19 cellular contexts compared by ENCODE assay signal in genomic region chr22:21632931-21633330, GRCh38. TPM values are rescaled to one million over a fixed set of nuclear protein-coding genes. Genes with fewer than 3 reads are reported as not detected.
A peak's percentile ranks its signal among the peaks of the same experiment; 100 is the strongest.
DNase-seq lines count a peak whose midpoint lies in the region; ATAC-seq, FAIRE-seq and TF ChIP-seq lines count a peak whose summit lies in the region.
"Had no signal": no experiment of that assay in that cellular context is flagged by ENCODE, and none has a peak within 500 bp of the region (broad histone marks: within the 10 kb centered on the region; RNA-seq: fewer than 3 reads in every experiment).

No MANE protein-coding gene starts in this region.

- intact Hi-C loops in K562 (cut with micrococcal nuclease) = loop anchor here (1.0 to 10.0 kb wide), 3 partner anchors 8 to 922 kb away; partner anchors contain the start of gene PRAME
- intact Hi-C loops in upper lobe of right lung (cut with DNase I) = no loop called here
- intact Hi-C loops in activated CD4-positive, alpha-beta T cell treated with anti-CD3 and anti-CD28 coated beads for 36 hours (cut with DNase I, micrococcal nuclease) = no loop called here

- TF ChIP-seq CTCF in DOHH2 (IDR thresholded peaks at IDR 0.05; ENCODE audit: low read depth, low read length, poor library complexity, severe bottlenecking) (no peak), K562 (IDR thresholded peaks at IDR 0.05 in 2 of 3, conservative IDR thresholded peaks at IDR 0.05 in 1 of 3; ENCODE audit: insufficient read depth in 2 of 3, low read depth in 1 of 3, low read length in 3 of 3) (no peak), osteoblast (IDR thresholded peaks at IDR 0.05; ENCODE audit: extremely low read depth, low read depth, low read length) (no peak), upper lobe of right lung (IDR thresholded peaks at IDR 0.05) (no peak)

- H3K9me2 ChIP-seq in DOHH2 (replicated peaks; ENCODE audit: control insufficient read depth, low read length) = no peaks in the 10 kb centered on the region

- peaks cover 0 to 9% (median 3%) of the 10 kb centered on the region in 3 donors for H3K36me3 Mint-ChIP-seq in CD8-positive, alpha-beta memory T cell
- peaks cover 7% of the 10 kb centered on the region for H3K36me3 Mint-ChIP-seq in activated CD4-positive, alpha-beta T cell treated with anti-CD3 and anti-CD28 coated beads for 36 hours (ENCODE audit: low read depth)

- TF ChIP-seq RAD21 in K562 (CRISPR knock-in tag; conservative IDR thresholded peaks at IDR 0.05 in 1 of 2, IDR thresholded peaks at IDR 0.05 in 1 of 2) = no peak

- in situ Hi-C loops in K562 (cut with MboI) = loop anchor here (25.0 kb wide), 1 partner anchor 496 kb away; no protein-coding TSS in a partner anchor
- in situ Hi-C loops in KBM-7 (cut with MboI; ENCODE audit: low pct_unique_long_range_greater_than_20kb, low sequenced_read_pairs) = no loop called here

- TSS peak; percentile 45 for BruUV-seq in K562 (replicated peaks; lab: Mats Ljungman, UMichigan)

- H3K4me1 Mint-ChIP-seq in CD8-positive, alpha-beta memory T cell = peaks cover 13 to 26% (median 14%) of the 10 kb centered on the region in 3 donors
- H3K4me1 Mint-ChIP-seq in activated CD4-positive, alpha-beta T cell treated with anti-CD3 and anti-CD28 coated beads for 36 hours = peaks cover 17% of the 10 kb centered on the region

- H3K9ac ChIP-seq in K562 (ENCODE audit: insufficient read depth in 1 of 2, low read depth in 2 of 2, low read length in 2 of 2) = peak overlapping the region; percentile 31 to 79
- H3K9ac ChIP-seq: BLaER1 treated with 17β-estradiol and CSF1 and Interleukin-3, amounts not matched to agents 10 nM and 100 nM had no signal

- H3K27ac Mint-ChIP-seq in CD8-positive, alpha-beta memory T cell = peak overlapping the region in 3 of 8 donors; percentile 36 to 87 (median 38)
- H3K27ac Mint-ChIP-seq in activated CD4-positive, alpha-beta T cell treated with anti-CD3 and anti-CD28 coated beads for 36 hours = no peak overlapping the region
- H3K27ac Mint-ChIP-seq: H9 had no signal

- TF ChIP-seq POLR2A in K562 (conservative IDR thresholded peaks at IDR 0.05) = no peak

- WGBS in K562 (ENCODE audit: insufficient coverage, low coverage, missing lambda C conversion rate) = 67% methylated on average over 18 of the region's 18 CpGs

- H3K4me3 ChIP-seq in CD8-positive, alpha-beta memory T cell (ENCODE audit: low read length) = no peak overlapping the region
- no peak overlapping the region for H3K4me3 ChIP-seq in DOHH2 (ENCODE audit: low read length)
- H3K4me3 ChIP-seq in K562 = peak overlapping the region; percentile 8
- no peak overlapping the region for H3K4me3 ChIP-seq in osteoblast (ENCODE audit: insufficient read depth, low read length)
- H3K4me3 ChIP-seq in upper lobe of right lung = no peak overlapping the region
- H3K4me3 ChIP-seq: BLaER1 treated with 17β-estradiol and CSF1 and Interleukin-3, amounts not matched to agents 10 nM and 100 nM had no signal

- H3K4me1 ChIP-seq in CD8-positive, alpha-beta memory T cell (ENCODE audit: insufficient read depth, low read length) = peaks cover 22% of the 10 kb centered on the region
- H3K4me1 ChIP-seq in DOHH2 (ENCODE audit: control insufficient read depth, low read length) (peaks cover 32% of the 10 kb centered on the region), K562 (replicated peaks in 1 of 2; ENCODE audit: control insufficient read depth in 2 of 2, insufficient read depth in 2 of 2, low read length in 2 of 2) (peaks cover 35 to 82% of the 10 kb centered on the region in 2 experiments), osteoblast (ENCODE audit: insufficient read depth, low read length) (peaks cover 4% of the 10 kb centered on the region), upper lobe of right lung (peaks cover 3% of the 10 kb centered on the region)

- H3K9me3 Mint-ChIP-seq in CD8-positive, alpha-beta memory T cell = no peaks in the 10 kb centered on the region
- no peaks in the 10 kb centered on the region for H3K9me3 Mint-ChIP-seq in activated CD4-positive, alpha-beta T cell treated with anti-CD3 and anti-CD28 coated beads for 36 hours (ENCODE audit: low read depth)
- H3K9me3 Mint-ChIP-seq: H9 had no signal

- H3K4me3 Mint-ChIP-seq in CD8-positive, alpha-beta memory T cell = no peak overlapping the region
- no peak overlapping the region for H3K4me3 Mint-ChIP-seq in activated CD4-positive, alpha-beta T cell treated with anti-CD3 and anti-CD28 coated beads for 36 hours
- H3K4me3 Mint-ChIP-seq: H9 had no signal

- 0 out of 2 replicates have a peak, but pooled peaks cover 3% of the 10 kb centered on the region for H4K20me1 ChIP-seq in DOHH2 (ENCODE audit: control insufficient read depth, insufficient read depth, low read depth, low read length)
- no peaks in the 10 kb centered on the region for H4K20me1 ChIP-seq in K562 (replicated peaks; ENCODE audit: control insufficient read depth, insufficient read depth, low read length)
- peaks cover 6% of the 10 kb centered on the region for H4K20me1 ChIP-seq in osteoblast (ENCODE audit: insufficient read depth, low read length)

- CTCF ChIA-PET in CD8-positive, alpha-beta memory T cell (lab: Charles Lee) = interaction anchor here (5.7 to 6.3 kb wide), 2 partner anchors 8 to 14 kb away, joined by 35 to 99 read pairs; partner anchors contain the start of gene SDF2L1
- CTCF ChIA-PET in K562 (lab: Yijun Ruan, JAX; ENCODE audit: low intra/inter-chr PET ratio) = interaction anchor here (0.6 to 5.9 kb wide), 3 partner anchors 10 to 453 kb away, joined by 3 to 99 read pairs (median 3); partner anchors contain the start of gene SDF2L1
- CTCF ChIA-PET in activated CD4-positive, alpha-beta T cell treated with anti-CD3 and anti-CD28 coated beads for 36 hours (lab: Charles Lee) = interaction anchor here (10.9 kb wide), 1 partner anchor 10 kb away, joined by 209 read pairs; the partner anchor contains the start of gene SDF2L1

- 0 out of 2 replicates have a peak overlapping the region, but pooled peaks have one; percentile 19 for H3K4me2 ChIP-seq in DOHH2 (ENCODE audit: low read length)
- H3K4me2 ChIP-seq in K562 (ENCODE audit: insufficient read depth, low read length) = peak overlapping the region; percentile 77
- no peak overlapping the region for H3K4me2 ChIP-seq in osteoblast (ENCODE audit: insufficient read depth, low read length)
- H3K4me2 ChIP-seq: BLaER1 treated with 17β-estradiol and CSF1 and Interleukin-3, amounts not matched to agents 10 nM and 100 nM had no signal

- ATAC-seq in K562 = no peak
- ATAC-seq in upper lobe of right lung = no peak
- no peak for ATAC-seq in activated CD4-positive, alpha-beta T cell treated with anti-CD3 and anti-CD28 coated beads for 36 hours

- H3K36me3 ChIP-seq in CD8-positive, alpha-beta memory T cell (ENCODE audit: insufficient read depth, low read length) = peaks cover 5% of the 10 kb centered on the region
- peaks cover 17% of the 10 kb centered on the region for H3K36me3 ChIP-seq in DOHH2 (ENCODE audit: control insufficient read depth, low read length)
- peaks cover 16% of the 10 kb centered on the region for H3K36me3 ChIP-seq in K562 (ENCODE audit: control insufficient read depth, insufficient read depth, low read length)
- no peaks in the 10 kb centered on the region for H3K36me3 ChIP-seq in osteoblast (ENCODE audit: insufficient read depth, low read length)
- no peaks in the 10 kb centered on the region for H3K36me3 ChIP-seq in upper lobe of right lung

- H2AFZ ChIP-seq in K562 (ENCODE audit: low read depth, low read length) (peak overlapping the region; percentile 88), osteoblast (ENCODE audit: low read length) (no peak overlapping the region)

- H3K9me3 ChIP-seq in CD8-positive, alpha-beta memory T cell (ENCODE audit: low read length) = no peaks in the 10 kb centered on the region
- H3K9me3 ChIP-seq in DOHH2 (ENCODE audit: control insufficient read depth, insufficient read depth, low read length) (no peaks in the 10 kb centered on the region; the same call in 1 of the 2 replicates), K562 (replicated peaks; ENCODE audit: control insufficient read depth, insufficient read depth, low read depth, low read length) (no peaks in the 10 kb centered on the region), osteoblast (ENCODE audit: low read depth, low read length) (no peaks in the 10 kb centered on the region), upper lobe of right lung (no peaks in the 10 kb centered on the region)

- H3K27me3 Mint-ChIP-seq in CD8-positive, alpha-beta memory T cell = no peaks in the 10 kb centered on the region
- no peaks in the 10 kb centered on the region for H3K27me3 Mint-ChIP-seq in activated CD4-positive, alpha-beta T cell treated with anti-CD3 and anti-CD28 coated beads for 36 hours
- H3K27me3 Mint-ChIP-seq: CD4-positive, CD25-positive, alpha-beta regulatory T cell had no signal

- H3K27ac ChIP-seq in CD8-positive, alpha-beta memory T cell (ENCODE audit: low read depth, low read length) = peak overlapping the region; percentile 51
- H3K27ac ChIP-seq in DOHH2 (ENCODE audit: low read depth, low read length) = no peak overlapping the region
- H3K27ac ChIP-seq in K562 (ENCODE audit: extremely low read depth, low read depth, low read length) = peak overlapping the region; percentile 10
- H3K27ac ChIP-seq in osteoblast (ENCODE audit: low read depth, low read length) = no peak overlapping the region
- no peak overlapping the region for H3K27ac ChIP-seq in upper lobe of right lung
- H3K27ac ChIP-seq: BLaER1 treated with 17β-estradiol and CSF1 and Interleukin-3, amounts not matched to agents 10 nM and 100 nM had no signal

- peaks cover 9% of the 10 kb centered on the region for H3K9me1 ChIP-seq in K562 (ENCODE audit: control insufficient read depth, insufficient read depth, low read length)

- peaks cover 20% of the 10 kb centered on the region for H3K79me2 ChIP-seq in DOHH2 (ENCODE audit: control insufficient read depth, low read length)
- peaks cover 29% of the 10 kb centered on the region for H3K79me2 ChIP-seq in K562 (ENCODE audit: control insufficient read depth, insufficient read depth, low read length)
- H3K79me2 ChIP-seq in osteoblast (ENCODE audit: insufficient read depth, low read length) = peaks cover 18% of the 10 kb centered on the region

- no peak for FAIRE-seq in K562 (lab: Jason Lieb, UNC)
- FAIRE-seq: G401.6, GM12892, GM19239 had no signal

- no peak for TF ChIP-seq EP300 in K562 (IDR thresholded peaks at IDR 0.05; ENCODE audit: low read length)

- no peak for DNase-seq in CD8-positive, alpha-beta memory T cell
- DNase-seq in K562 (ENCODE audit: extremely low read depth in 1 of 4, low spot score in 3 of 4) (no peak), osteoblast (ENCODE audit: insufficient read length, low spot score, missing footprints) (peak; percentile 54), KBM-7 (no peak), upper lobe of right lung (no peak)
- no peak for DNase-seq in activated CD4-positive, alpha-beta T cell treated with anti-CD3 and anti-CD28 coated beads for 36 hours
- DNase-seq: Calu3, DMS 273 treated with DMSO at 0.1 percent for 48 hours, EL, GOT3, KG1 had no signal

- H3F3A ChIP-seq in DOHH2 (ENCODE audit: control insufficient read depth, insufficient read depth) = peaks cover 8% of the 10 kb centered on the region; the same call in 1 of the 2 replicates

- POLR2A ChIA-PET in CD8-positive, alpha-beta memory T cell (lab: Charles Lee) = interaction anchor here (1.2 kb wide), 1 partner anchor 10 kb away, joined by 8 read pairs; the partner anchor contains the start of gene SDF2L1
- POLR2A ChIA-PET in K562 (lab: Yijun Ruan, JAX) = interaction anchor here (0.6 to 76.8 kb wide), 13 partner anchors 13 to 1251 kb away, joined by 3 to 4622 read pairs (median 5); partner anchors contain the start of genes CCDC116, PPIL2, SDF2L1 and YDJC
- POLR2A ChIA-PET in activated CD4-positive, alpha-beta T cell treated with anti-CD3 and anti-CD28 coated beads for 36 hours (lab: Charles Lee) = interaction anchor here (3.2 kb wide), 1 partner anchor 9 kb away, joined by 21 read pairs; the partner anchor contains the start of gene SDF2L1

- no peaks in the 10 kb centered on the region for H3K27me3 ChIP-seq in CD8-positive, alpha-beta memory T cell (ENCODE audit: insufficient read depth, low read length, poor library complexity, severe bottlenecking)
- H3K27me3 ChIP-seq in DOHH2 (ENCODE audit: control insufficient read depth, low read length) (no peaks in the 10 kb centered on the region), K562 (ENCODE audit: control insufficient read depth in 2 of 2, insufficient read depth in 2 of 2, low read length in 2 of 2) (no peaks in the 10 kb centered on the region), osteoblast (ENCODE audit: insufficient read depth, low read length) (no peaks in the 10 kb centered on the region), upper lobe of right lung (no peaks in the 10 kb centered on the region)
- H3K27me3 ChIP-seq: BLaER1 treated with 17β-estradiol and CSF1 and Interleukin-3, amounts not matched to agents 10 nM and 100 nM had no signal

RNA-seq across cellular contexts. Expression of gene CCDC116, which starts 0.4 kb away (rescaled TPM):
- under 1 TPM; 0.48 to 0.51 TPM for total RNA-seq in CD8-positive, alpha-beta memory T cell
- polyA plus RNA-seq in CD8-positive, alpha-beta memory T cell = not detected
- 11.2 and 34.3 TPM in 2 replicates for total RNA-seq in K562 (2011; cell fraction: chromatin; rRNA removed; ENCODE audit: low replicate concordance)
- total RNA-seq in K562 (2011; cell fraction: nucleolus; rRNA removed) = 28.7 and 33.9 TPM in 2 replicates
- total RNA-seq in K562 (2011; cell fraction: nucleoplasm; rRNA removed) = 18.1 and 19.5 TPM in 2 replicates
- total RNA-seq in K562 (2014; rRNA removed) = 9.3 and 13.6 TPM in 2 replicates
- total RNA-seq in K562 (2014; rRNA removed; fragmentation: Illumina TruSeq; extraction: Trizol) = 2.1 and 2.8 TPM in 2 replicates
- total RNA-seq in K562 (2015; rRNA removed; fragmentation: Illumina TruSeq; extraction: Trizol) = 4.7 and 5.2 TPM in 2 replicates
- 11.3 and 15.6 TPM in 2 replicates for total RNA-seq in K562 (2021)
- 1.6 and 2.1 TPM in 2 replicates for polyA plus RNA-seq in K562 (2011; rRNA removed)
- polyA plus RNA-seq in K562 (2011; cell fraction: cytosol; rRNA removed) = 1.8 and 5.8 TPM in 2 replicates
- 6.5 and 19.5 TPM in 2 replicates for polyA plus RNA-seq in K562 (2011; cell fraction: nucleus; rRNA removed)
- polyA plus RNA-seq in K562 (2012) = 5.2 and 6.4 TPM in 2 replicates
- polyA plus RNA-seq in K562 (2014; fragmentation: Illumina TruSeq; extraction: Trizol) = 6.3 and 8.9 TPM in 2 replicates
- polyA plus RNA-seq in K562 (2014; fragmentation: Nextera tagmentation; extraction: Ambion mirVana) = 1 to 10 TPM; 1.6 to 2.3 TPM
- polyA plus RNA-seq in K562 (2014; rRNA removed) = 7.1 and 8.6 TPM in 2 replicates
- polyA minus RNA-seq in K562 (2011; rRNA and poly(A)+ RNA removed) = 1.3 and 1.8 TPM in 2 replicates
- polyA minus RNA-seq in K562 (2011; cell fraction: cytosol; rRNA and poly(A)+ RNA removed) = 1.5 and 3.9 TPM in 2 replicates
- polyA minus RNA-seq in K562 (2011; cell fraction: nucleus; rRNA and poly(A)+ RNA removed) = 8.3 and 12.3 TPM in 2 replicates
- total RNA-seq in osteoblast = 0.29 and 0.36 TPM in 2 replicates
- total RNA-seq in upper lobe of right lung = 0.69 TPM
- under 1 TPM; 0.23 to 0.33 TPM for total RNA-seq in activated CD4-positive, alpha-beta T cell treated with anti-CD3 and anti-CD28 coated beads for 36 hours
- total RNA-seq: Calu3; CD4-positive, CD25-positive, alpha-beta regulatory T cell; HT1080 had no signal
- polyA plus RNA-seq: CD4-positive, CD25-positive, alpha-beta regulatory T cell had no signal

RNA-seq across cellular contexts. Expression of gene YDJC, which starts 3.1 kb away (rescaled TPM):
- total RNA-seq in CD8-positive, alpha-beta memory T cell = 10 to 100 TPM; 75.2 to 79.0 TPM
- polyA plus RNA-seq in CD8-positive, alpha-beta memory T cell = 61.1 TPM
- 121 and 504 TPM in 2 replicates for total RNA-seq in K562 (2011; cell fraction: chromatin; rRNA removed; ENCODE audit: low replicate concordance)
- total RNA-seq in K562 (2011; cell fraction: nucleolus; rRNA removed) = 857 and 885 TPM in 2 replicates
- 325 and 370 TPM in 2 replicates for total RNA-seq in K562 (2011; cell fraction: nucleoplasm; rRNA removed)
- total RNA-seq in K562 (2014; rRNA removed) (871 and 1,007 TPM in 2 replicates), K562 (2014; rRNA removed; fragmentation: Illumina TruSeq; extraction: Trizol) (69.0 and 87.5 TPM in 2 replicates), K562 (2015; rRNA removed; fragmentation: Illumina TruSeq; extraction: Trizol) (164 and 196 TPM in 2 replicates), K562 (2021) (626 and 641 TPM in 2 replicates), osteoblast (15.6 and 25.0 TPM in 2 replicates), upper lobe of right lung (13.9 TPM)
- polyA plus RNA-seq in K562 (2011; rRNA removed) (203 and 277 TPM in 2 replicates), K562 (2014; fragmentation: Illumina TruSeq; extraction: Trizol) (106 and 159 TPM in 2 replicates), K562 (2014; fragmentation: Nextera tagmentation; extraction: Ambion mirVana) (10 to 100 TPM; 13.5 to 23.5 TPM), K562 (2014; rRNA removed) (707 and 732 TPM in 2 replicates)
- 382 and 1,449 TPM in 2 replicates for polyA plus RNA-seq in K562 (2011; cell fraction: cytosol; rRNA removed)
- polyA plus RNA-seq in K562 (2011; cell fraction: nucleus; rRNA removed) = 629 and 1,089 TPM in 2 replicates
- polyA plus RNA-seq in K562 (2012) = 282 and 288 TPM in 2 replicates
- polyA minus RNA-seq in K562 (2011; rRNA and poly(A)+ RNA removed) = 35.0 and 44.2 TPM in 2 replicates
- polyA minus RNA-seq in K562 (2011; cell fraction: cytosol; rRNA and poly(A)+ RNA removed) = 212 and 264 TPM in 2 replicates
- polyA minus RNA-seq in K562 (2011; cell fraction: nucleus; rRNA and poly(A)+ RNA removed) = 294 and 313 TPM in 2 replicates
- 10 to 100 TPM; 43.4 to 54.0 TPM for total RNA-seq in activated CD4-positive, alpha-beta T cell treated with anti-CD3 and anti-CD28 coated beads for 36 hours

RNA-seq across cellular contexts. Expression of gene SDF2L1, which starts 9.2 kb away (rescaled TPM):
- 10 to 100 TPM; 71.5 to 74.7 TPM for total RNA-seq in CD8-positive, alpha-beta memory T cell
- 99.6 TPM for polyA plus RNA-seq in CD8-positive, alpha-beta memory T cell
- 72.2 and 221 TPM in 2 replicates for total RNA-seq in K562 (2011; cell fraction: chromatin; rRNA removed; ENCODE audit: low replicate concordance)
- 489 and 555 TPM in 2 replicates for total RNA-seq in K562 (2011; cell fraction: nucleolus; rRNA removed)
- 263 and 279 TPM in 2 replicates for total RNA-seq in K562 (2011; cell fraction: nucleoplasm; rRNA removed)
- total RNA-seq in K562 (2014; rRNA removed) (894 and 989 TPM in 2 replicates), K562 (2014; rRNA removed; fragmentation: Illumina TruSeq; extraction: Trizol) (41.9 and 82.9 TPM in 2 replicates), K562 (2015; rRNA removed; fragmentation: Illumina TruSeq; extraction: Trizol) (135 and 153 TPM in 2 replicates), K562 (2021) (551 and 557 TPM in 2 replicates), osteoblast (10.5 and 13.3 TPM in 2 replicates), upper lobe of right lung (41.3 TPM)
- polyA plus RNA-seq in K562 (2011; rRNA removed) (124 and 218 TPM in 2 replicates), K562 (2014; fragmentation: Illumina TruSeq; extraction: Trizol) (33.8 and 82.2 TPM in 2 replicates), K562 (2014; fragmentation: Nextera tagmentation; extraction: Ambion mirVana) (10 to 100 TPM; 15.1 to 34.8 TPM), K562 (2014; rRNA removed) (666 and 827 TPM in 2 replicates)
- 273 and 603 TPM in 2 replicates for polyA plus RNA-seq in K562 (2011; cell fraction: cytosol; rRNA removed)
- 110 and 123 TPM in 2 replicates for polyA plus RNA-seq in K562 (2011; cell fraction: nucleus; rRNA removed)
- polyA plus RNA-seq in K562 (2012) = 384 and 632 TPM in 2 replicates
- 50.1 and 80.5 TPM in 2 replicates for polyA minus RNA-seq in K562 (2011; rRNA and poly(A)+ RNA removed)
- polyA minus RNA-seq in K562 (2011; cell fraction: cytosol; rRNA and poly(A)+ RNA removed) = 107 and 114 TPM in 2 replicates
- 37.7 and 69.6 TPM in 2 replicates for polyA minus RNA-seq in K562 (2011; cell fraction: nucleus; rRNA and poly(A)+ RNA removed)
- 10 to 100 TPM; 13.7 to 32.8 TPM for total RNA-seq in activated CD4-positive, alpha-beta T cell treated with anti-CD3 and anti-CD28 coated beads for 36 hours

RNA-seq across cellular contexts. Expression of gene PPIL2, which starts 32.9 kb away (rescaled TPM):
- 10 to 100 TPM; 42.4 to 47.3 TPM for total RNA-seq in CD8-positive, alpha-beta memory T cell
- 38.7 TPM for polyA plus RNA-seq in CD8-positive, alpha-beta memory T cell
- total RNA-seq in K562 (2011; cell fraction: chromatin; rRNA removed; ENCODE audit: low replicate concordance) = 1,132 and 1,539 TPM in 2 replicates
- total RNA-seq in K562 (2011; cell fraction: nucleolus; rRNA removed) = 736 and 826 TPM in 2 replicates
- total RNA-seq in K562 (2011; cell fraction: nucleoplasm; rRNA removed) = 718 and 814 TPM in 2 replicates
- total RNA-seq in K562 (2014; rRNA removed) = 174 and 195 TPM in 2 replicates
- 104 and 115 TPM in 2 replicates for total RNA-seq in K562 (2014; rRNA removed; fragmentation: Illumina TruSeq; extraction: Trizol)
- total RNA-seq in K562 (2015; rRNA removed; fragmentation: Illumina TruSeq; extraction: Trizol) = 170 and 172 TPM in 2 replicates
- 251 and 267 TPM in 2 replicates for total RNA-seq in K562 (2021)
- polyA plus RNA-seq in K562 (2011; rRNA removed) = 193 and 247 TPM in 2 replicates
- polyA plus RNA-seq in K562 (2011; cell fraction: cytosol; rRNA removed) = 143 and 211 TPM in 2 replicates
- polyA plus RNA-seq in K562 (2011; cell fraction: nucleus; rRNA removed) = 801 and 951 TPM in 2 replicates
- polyA plus RNA-seq in K562 (2012) = 185 and 193 TPM in 2 replicates
- 250 and 261 TPM in 2 replicates for polyA plus RNA-seq in K562 (2014; fragmentation: Illumina TruSeq; extraction: Trizol)
- polyA plus RNA-seq in K562 (2014; fragmentation: Nextera tagmentation; extraction: Ambion mirVana) = 10 to 100 TPM; 13.2 to 28.8 TPM
- 268 and 298 TPM in 2 replicates for polyA plus RNA-seq in K562 (2014; rRNA removed)
- polyA minus RNA-seq in K562 (2011; rRNA and poly(A)+ RNA removed) = 228 and 271 TPM in 2 replicates
- 95.6 and 98.4 TPM in 2 replicates for polyA minus RNA-seq in K562 (2011; cell fraction: cytosol; rRNA and poly(A)+ RNA removed)
- polyA minus RNA-seq in K562 (2011; cell fraction: nucleus; rRNA and poly(A)+ RNA removed) = 325 and 509 TPM in 2 replicates
- total RNA-seq in osteoblast = 25.3 and 29.2 TPM in 2 replicates
- 40.3 TPM for total RNA-seq in upper lobe of right lung
- 10 to 100 TPM; 42.8 to 57.7 TPM for total RNA-seq in activated CD4-positive, alpha-beta T cell treated with anti-CD3 and anti-CD28 coated beads for 36 hours

Comparison
In these comparisons a context has a peak if more than half of its experiments do, and no peak if none do; other contexts are left out.
1. H3K27ac ChIP-seq: peak in CD8-positive, alpha-beta memory T cell (single experiment) and K562 (single experiment); none in DOHH2 (single experiment), osteoblast (single experiment) and upper lobe of right lung (single experiment).